8 cellular contexts compared by ENCODE assay signal in the genomic region with DNA sequence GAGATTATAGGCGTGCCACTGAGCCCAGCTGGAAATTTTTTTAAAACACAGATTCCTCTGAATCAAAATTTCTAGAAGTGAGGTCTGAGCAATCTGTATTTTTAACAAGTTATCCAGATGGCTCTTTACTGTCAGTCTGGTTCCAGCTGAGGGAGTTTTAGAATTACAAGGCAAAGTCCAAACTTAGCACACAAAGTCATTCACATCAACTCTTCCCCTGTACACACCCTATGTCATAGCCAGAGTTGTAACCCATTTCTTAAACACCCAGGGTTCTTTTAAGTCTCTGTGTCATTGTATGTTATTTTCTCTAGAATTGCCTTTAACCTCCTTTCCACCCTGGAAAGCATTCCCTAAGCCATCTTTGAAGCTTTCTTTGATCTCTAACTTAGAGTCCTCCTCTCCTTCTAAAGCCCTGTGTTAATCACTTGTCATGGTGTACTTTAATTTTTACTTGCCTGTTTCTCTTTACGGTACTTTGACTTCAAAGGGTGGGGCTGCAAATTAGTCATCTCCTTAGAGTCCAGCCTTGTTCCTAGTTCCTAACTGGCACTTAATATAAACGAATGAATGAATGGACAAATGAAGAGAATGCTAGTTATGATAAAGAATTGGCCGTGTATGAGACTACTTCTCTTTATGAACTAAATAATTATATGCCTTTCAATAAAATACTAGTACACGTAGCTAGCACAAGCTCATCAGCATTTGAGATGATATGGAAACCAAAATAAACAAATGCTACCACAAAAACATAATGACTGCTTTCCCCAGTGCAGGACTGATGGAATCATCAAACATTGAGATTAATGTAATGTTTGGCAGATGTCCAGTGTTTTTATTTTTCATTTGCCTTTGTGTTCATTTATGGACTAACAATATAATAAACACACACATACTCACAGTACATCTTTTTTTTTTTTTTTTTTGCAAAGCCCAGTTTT. TPM values are rescaled to one million over a fixed set of nuclear protein-coding genes. Genes with fewer than 3 reads are reported as not detected.
A peak's percentile ranks its signal among the peaks of the same experiment; 100 is the strongest.
DNase-seq lines count a peak whose midpoint lies in the region; ATAC-seq, FAIRE-seq and TF ChIP-seq lines count a peak whose summit lies in the region.

No MANE protein-coding gene starts in this region.

- intact Hi-C loops in GM12878 (cut with micrococcal nuclease; ENCODE audit: unreplicated experiment), result no loop called here

- BruUV-seq in GM12878 (replicated peaks; lab: Mats Ljungman, UMichigan), result no TSS peak

- H2BK120ac ChIP-seq in mesenchymal stem cell (ENCODE audit: low read depth, low read length), result no peak overlapping the region

- H3K18ac ChIP-seq in mesenchymal stem cell (ENCODE audit: low read depth in 1 of 2, low read length in 2 of 2), result no peak overlapping the region

- H2BK5ac ChIP-seq in mesenchymal stem cell (ENCODE audit: low read depth, low read length, poor library complexity, severe bottlenecking), result no peak overlapping the region

- in situ Hi-C loops in Caki2 (cut with HindIII; ENCODE audit: low pct_unique_long_range_greater_than_20kb, low sequenced_read_pairs) (no loop called here), GM12878 (cut with MboI) (no loop called here)

- H3K14ac ChIP-seq in mesenchymal stem cell (ENCODE audit: low read length in 2 of 2), result no peak overlapping the region

- no peak overlapping the region for H3K23ac ChIP-seq in mesenchymal stem cell (ENCODE audit: low read length in 2 of 2)

- no peak overlapping the region for H3K4me2 ChIP-seq in GM12878 (ENCODE audit: control insufficient read depth, insufficient read depth)
- H3K4me2 ChIP-seq in mesenchymal stem cell (ENCODE audit: low read length, poor library complexity, severe bottlenecking), result no peak overlapping the region

- DNase-seq in Caki2 (ENCODE audit: low read depth) (peak; percentile 94), LoVo (ENCODE audit: low spot score) (peak; percentile 82), GM12878 (ENCODE audit: low read depth, low spot score) (no peak), mesenchymal stem cell (peak; percentile 74), NCI-H1694 treated with DMSO at 0.1 percent for 48 hours (lab: John Stamatoyannopoulos, UW) (no peak), cortex of kidney (lab: John Stamatoyannopoulos, UW) (no peak), WERI-Rb-1 (no peak)

- H3K27me3 ChIP-seq in GM12878 (replicated peaks in 1 of 2; ENCODE audit: control insufficient read depth in 2 of 2, insufficient read depth in 2 of 2, low read length in 1 of 2) (no peaks in the 10 kb centered on the region), mesenchymal stem cell (ENCODE audit: control insufficient read depth in 1 of 2, insufficient read depth in 1 of 2, low read length in 2 of 2) (no peaks in the 10 kb centered on the region), WERI-Rb-1 (ENCODE audit: insufficient read depth, low read depth, severe bottlenecking) (no peaks in the 10 kb centered on the region)

- RAD21 ChIA-PET in GM12878 (lab: Charles Lee; ENCODE audit: unreplicated experiment), result interaction anchor here (0.7 to 0.8 kb wide), 2 partner anchors 18 to 95 kb away, joined by 3 read pairs; no protein-coding TSS in a partner anchor

- no peak overlapping the region for H2AFZ ChIP-seq in GM12878 (ENCODE audit: control insufficient read depth, low read depth, low read length)
- no peak overlapping the region for H2AFZ ChIP-seq in mesenchymal stem cell (ENCODE audit: low read depth, low read length)

- H3K4me1 ChIP-seq in GM12878 (ENCODE audit: control insufficient read depth, insufficient read depth, low read length) (no peaks in the 10 kb centered on the region), mesenchymal stem cell (ENCODE audit: control insufficient read depth, insufficient read depth, low read depth, low read length) (no peaks in the 10 kb centered on the region)

- no peak overlapping the region for H4K8ac ChIP-seq in mesenchymal stem cell (ENCODE audit: low read length)

- no peaks in the 10 kb centered on the region for H4K20me1 ChIP-seq in GM12878 (ENCODE audit: control insufficient read depth, insufficient read depth)

- SMC1A ChIA-PET in GM12878 (lab: Charles Lee; ENCODE audit: uncharacterized antibody, unreplicated experiment), result interaction anchor here (0.7 to 1.3 kb wide), 4 partner anchors 11 to 138 kb away, joined by 3 to 6 read pairs (median 4); no protein-coding TSS in a partner anchor

- H3K4me3 ChIP-seq in GM12878 (no peak overlapping the region), mesenchymal stem cell (ENCODE audit: insufficient read depth in 1 of 2, low read depth in 1 of 2, low read length in 2 of 2) (peak overlapping the region in 1 of 2 experiments; percentile 22), WERI-Rb-1 (ENCODE audit: low read depth, low read length) (no peak overlapping the region)

- CTCF ChIA-PET in GM12878 (lab: Yijun Ruan, JAX), result interaction anchor here (0.7 to 2.4 kb wide), 4 partner anchors 13 to 166 kb away, joined by 3 to 6 read pairs (median 3); no protein-coding TSS in a partner anchor

- TF ChIP-seq EP300 in GM12878 (IDR thresholded peaks at IDR 0.05; ENCODE audit: borderline replicate concordance in 1 of 2, control insufficient read depth in 1 of 2, low read depth in 2 of 2, low read length in 2 of 2), result no peak

- POLR2A ChIA-PET in GM12878 (lab: Charles Lee), result interaction anchor here (1.6 kb wide), 1 partner anchor 11 kb away, joined by 3 read pairs; no protein-coding TSS in a partner anchor

- no peak overlapping the region for H3K9ac ChIP-seq in GM12878 (ENCODE audit: control insufficient read depth, insufficient read depth, low read length)
- H3K9ac ChIP-seq in mesenchymal stem cell (ENCODE audit: low read length), result peak overlapping the region; percentile 75

- peaks cover 0 to 4% of the 10 kb centered on the region in 2 experiments; a peak in 3 of 4 replicates for H3K36me3 ChIP-seq in GM12878 (ENCODE audit: control insufficient read depth in 2 of 2, insufficient read depth in 2 of 2, low read length in 1 of 2)
- H3K36me3 ChIP-seq in mesenchymal stem cell (ENCODE audit: control insufficient read depth in 1 of 2, insufficient read depth in 2 of 2, low read depth in 1 of 2, low read length in 2 of 2), result peaks cover 0 to 13% of the 10 kb centered on the region in 2 experiments
- no peaks in the 10 kb centered on the region for H3K36me3 ChIP-seq in WERI-Rb-1

- no peak for FAIRE-seq in GM12878 (lab: Jason Lieb, UNC)

- no peak overlapping the region for H3K4ac ChIP-seq in mesenchymal stem cell (ENCODE audit: low read depth in 1 of 2, low read length in 2 of 2)

- TF ChIP-seq POLR2A in GM12878 (IDR thresholded peaks at IDR 0.05; ENCODE audit: low read depth, low read length), result no peak

- no peak for TF ChIP-seq CTCF in GM12878 (IDR thresholded peaks at IDR 0.05 in 2 of 3, conservative IDR thresholded peaks at IDR 0.05 in 1 of 3; ENCODE audit: control insufficient read depth in 2 of 3, extremely low read depth in 1 of 3, insufficient read depth in 1 of 3, low read depth in 3 of 3, low read length in 3 of 3)
- no peak for TF ChIP-seq CTCF in WERI-Rb-1 (IDR thresholded peaks at IDR 0.05; ENCODE audit: low read depth, low read length)

- ATAC-seq in GM12878 (peak; percentile 75), HG03196 (IDR thresholded peaks at IDR 0.05; ENCODE audit: unreplicated experiment) (no peak)

- H3K9me3 ChIP-seq in GM12878 (replicated peaks; ENCODE audit: control insufficient read depth, insufficient read depth, low read length), result no peaks in the 10 kb centered on the region
- no peaks in the 10 kb centered on the region for H3K9me3 ChIP-seq in mesenchymal stem cell (ENCODE audit: control insufficient read depth, low read length)
- H3K9me3 ChIP-seq in WERI-Rb-1 (ENCODE audit: severe bottlenecking), result no peaks in the 10 kb centered on the region

- peaks cover under 1% of the 10 kb centered on the region for H3K79me1 ChIP-seq in mesenchymal stem cell (replicated peaks; ENCODE audit: low read length, poor library complexity, severe bottlenecking)

- H2BK12ac ChIP-seq in mesenchymal stem cell (ENCODE audit: low read length in 2 of 2), result no peak overlapping the region

- H4K91ac ChIP-seq in mesenchymal stem cell (ENCODE audit: low read length), result no peak overlapping the region

- H3K79me2 ChIP-seq in GM12878 (ENCODE audit: control insufficient read depth, insufficient read depth, low read length), result no peaks in the 10 kb centered on the region

- H2AK5ac ChIP-seq in mesenchymal stem cell (ENCODE audit: low read length, severe bottlenecking), result no peak overlapping the region

- H3K27ac ChIP-seq in GM12878 (ENCODE audit: control insufficient read depth, insufficient read depth) (no peak overlapping the region), mesenchymal stem cell (ENCODE audit: low read length, poor library complexity, severe bottlenecking) (peak overlapping the region; percentile 45), WERI-Rb-1 (no peak overlapping the region)

- 41% methylated on average over 5 of the region's 5 CpGs for WGBS in GM12878 (ENCODE audit: insufficient coverage, insufficient replicate concordance, low lambda C conversion rate, missing lambda C conversion rate)
- 33% methylated on average over 2 of the region's 5 CpGs for WGBS in mesenchymal stem cell

- H2BK15ac ChIP-seq in mesenchymal stem cell (ENCODE audit: low read depth, poor library complexity, severe bottlenecking), result no peak overlapping the region

- TF ChIP-seq RAD21 in GM12878 (IDR thresholded peaks at IDR 0.05; ENCODE audit: insufficient read depth, low read depth, low read length), result no peak

TF ChIP-seq in GM12878, 131 proteins besides CTCF, POLR2A, EP300 and RAD21 (continues in another document):
- TF ChIP-seq NFXL1 (IDR thresholded peaks at IDR 0.05; ENCODE audit: borderline replicate concordance), result no peak

RNA-seq across cellular contexts. Expression of a gene that starts 12.0 kb away (rescaled TPM):
- 381 and 425 TPM in 2 replicates for total RNA-seq in Caki2 (2014; rRNA removed; shearing (Covaris generic); ENCODE audit: low replicate concordance)
- total RNA-seq in GM12878 (2013; cell fraction: nucleolus; rRNA removed), result 253 and 258 TPM in 2 replicates
- total RNA-seq in GM12878 (2014; rRNA removed) (371 and 391 TPM in 2 replicates), GM12878 (2014; rRNA removed; fragmentation: Illumina TruSeq; extraction: Trizol) (433 and 438 TPM in 2 replicates), GM12878 (2021) (569 and 578 TPM in 2 replicates)
- polyA plus RNA-seq in GM12878 (2011; ENCODE audit: low read depth), result 153 TPM
- polyA plus RNA-seq in GM12878 (2011; rRNA removed) (532 and 757 TPM in 2 replicates), GM12878 (2014; fragmentation: Illumina TruSeq; extraction: Trizol) (496 and 646 TPM in 2 replicates), GM12878 (2014; fragmentation: Nextera tagmentation; extraction: Ambion mirVana) (10 to 100 TPM; 79.1 to 99.1 TPM), GM12878 (2014; rRNA removed) (446 and 466 TPM in 2 replicates), GM12878 (2016; fragmentation: Nextera tagmentation; extraction: Ambion mirVana) (100 to 1,000 TPM; 608 to 616 TPM)
- 223 and 243 TPM in 2 replicates for polyA plus RNA-seq in GM12878 (2011; cell fraction: cytosol; rRNA removed)
- polyA plus RNA-seq in GM12878 (2011; cell fraction: nucleus; rRNA removed), result 160 and 218 TPM in 2 replicates
- 205 and 244 TPM in 2 replicates for polyA plus RNA-seq in GM12878 (2012)
- 390 and 647 TPM in 2 replicates for polyA minus RNA-seq in GM12878 (2011; rRNA and poly(A)+ RNA removed)
- 245 and 247 TPM in 2 replicates for polyA minus RNA-seq in GM12878 (2011; cell fraction: cytosol; rRNA and poly(A)+ RNA removed)
- 91.0 and 178 TPM in 2 replicates for polyA minus RNA-seq in GM12878 (2011; cell fraction: nucleus; rRNA and poly(A)+ RNA removed)
- 208 TPM for polyA plus RNA-seq in mesenchymal stem cell (2013, experiment 1 of 2)
- polyA plus RNA-seq in mesenchymal stem cell (2013, experiment 2 of 2), result 206 TPM

Comparison
In these comparisons a context has a peak if more than half of its experiments do, and no peak if none do; other contexts are left out.
1. DNase-seq: peak in Caki2 (single experiment), LoVo (single experiment) and mesenchymal stem cell (single experiment); none in GM12878 (single experiment), NCI-H1694 treated with DMSO at 0.1 percent for 48 hours (single experiment), cortex of kidney (single experiment) and WERI-Rb-1 (single experiment).